ENCODE assay signal across 1 cellular context in genomic region chr11:120056301-120057027, GRCh38.
TF ChIP-seq lines count a peak whose summit lies in the region.

No MANE protein-coding gene starts in this region.

TF ChIP-seq in H1, 55 proteins besides CTCF, POLR2A, EP300 and RAD21:
- TF ChIP-seq CHD7 (IDR thresholded peaks at IDR 0.05; ENCODE audit: insufficient replicate concordance, low read length) (no peak), KDM5A (IDR thresholded peaks at IDR 0.05; ENCODE audit: low read length) (no peak), SAP30 (IDR thresholded peaks at IDR 0.05; ENCODE audit: insufficient read depth, insufficient replicate concordance, low read length) (no peak), SIN3A (conservative IDR thresholded peaks at IDR 0.05 in 1 of 2, IDR thresholded peaks at IDR 0.05 in 1 of 2; ENCODE audit: low read depth in 1 of 2, low read length in 2 of 2) (no peak), GABPA (IDR thresholded peaks at IDR 0.05; ENCODE audit: borderline replicate concordance, insufficient read depth, low read length) (no peak), EZH2 (IDR thresholded peaks at IDR 0.05; ENCODE audit: low read depth, low read length, severe bottlenecking) (no peak), BCL11A (IDR thresholded peaks at IDR 0.05; ENCODE audit: low read depth in 2 of 2, low read length in 2 of 2) (no peak), RNF2 (IDR thresholded peaks at IDR 0.05; ENCODE audit: borderline replicate concordance, low read depth, low read length, missing control alignments, poor library complexity, severe bottlenecking) (no peak), POU5F1 (IDR thresholded peaks at IDR 0.05; ENCODE audit: low read depth, low read length) (no peak), HDAC6 (IDR thresholded peaks at IDR 0.05; ENCODE audit: low read depth, low read length) (no peak), BRCA1 (IDR thresholded peaks at IDR 0.05; ENCODE audit: low read depth, low read length) (no peak), POLR2AphosphoS5 (IDR thresholded peaks at IDR 0.05; ENCODE audit: low read depth, low read length) (no peak), TAF1 (IDR thresholded peaks at IDR 0.05; ENCODE audit: low read depth, low read length) (no peak), KDM4A (IDR thresholded peaks at IDR 0.05; ENCODE audit: low read depth, low read length, severe bottlenecking) (no peak), SRF (IDR thresholded peaks at IDR 0.05; ENCODE audit: low read depth, low read length) (no peak), RFX5 (IDR thresholded peaks at IDR 0.05; ENCODE audit: borderline replicate concordance, low read depth, low read length) (no peak)
